25 cellular contexts compared by ENCODE assay signal in the genomic region with DNA sequence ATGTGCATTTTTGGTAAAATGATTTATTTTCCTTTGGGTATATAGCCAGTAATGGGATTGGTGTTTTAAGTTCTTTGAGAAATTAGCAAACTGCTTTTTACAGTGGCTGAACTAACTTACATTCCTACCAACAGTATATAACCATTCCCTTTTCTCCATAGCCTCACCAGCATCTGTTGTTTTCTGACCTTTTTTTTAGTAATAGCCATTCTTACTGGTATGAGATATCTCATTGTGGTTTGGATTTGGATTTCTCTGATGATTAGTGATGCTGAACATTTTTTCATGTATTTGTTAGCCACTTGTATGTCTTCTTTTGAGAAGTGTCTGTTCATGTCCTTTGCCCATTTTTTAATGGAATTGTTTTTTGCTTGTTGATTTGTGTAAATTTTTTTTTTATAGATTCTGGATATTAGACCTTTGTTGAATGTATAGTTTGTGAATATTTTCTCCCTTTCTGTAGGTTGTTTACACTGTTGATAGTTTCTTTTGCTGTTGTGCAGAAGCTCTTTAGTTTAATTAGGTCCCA. TPM values are rescaled to one million over a fixed set of nuclear protein-coding genes. Genes with fewer than 3 reads are reported as not detected.
DNase-seq lines count a peak whose midpoint lies in the region; ATAC-seq and TF ChIP-seq lines count a peak whose summit lies in the region.
"Had no signal": no experiment of that assay in that cellular context is flagged by ENCODE, and none has a peak within 500 bp of the region (broad histone marks: within the 10 kb centered on the region; RNA-seq: fewer than 3 reads in every experiment).

No MANE protein-coding gene starts in this region.

- no peak for TF ChIP-seq CTCF in AG10803 (conservative IDR thresholded peaks at IDR 0.05; ENCODE audit: low read length)
- no peak for TF ChIP-seq CTCF in CD8-positive, alpha-beta T cell (IDR thresholded peaks at IDR 0.05)
- TF ChIP-seq CTCF in fibroblast of mammary gland (conservative IDR thresholded peaks at IDR 0.05; ENCODE audit: control insufficient read depth, insufficient read depth, low read depth, low read length): no peak
- no peak for TF ChIP-seq CTCF in lower lobe of right lung (IDR thresholded peaks at IDR 0.05)

- no peak for ATAC-seq in CD8-positive, alpha-beta T cell
- no peak for ATAC-seq in T-helper 17 cell
- ATAC-seq in lower lobe of right lung: no peak
- ATAC-seq: left colon, sciatic nerve, SK-N-SH treated with all-trans-retinoic acid at 6 μM for 48 hours had no signal

- DNase-seq in AG10803 (ENCODE audit: low read depth) (peak; percentile 54), T-helper 17 cell (no peak), fibroblast of mammary gland (ENCODE audit: low read depth) (peak; percentile 38), NCI-H1694 treated with DMSO at 0.1 percent for 48 hours (lab: John Stamatoyannopoulos, UW) (no peak), lower lobe of right lung (no peak)
- DNase-seq in CD8-positive, alpha-beta T cell: no peak
- DNase-seq in activated effector memory CD4-positive, alpha-beta T cell treated with Interleukin-2 at 50 U/mL for 16 hours: no peak
- DNase-seq: activated B cell treated with CpG ODN at 0.5 μM for 24 hours; activated CD4-positive, alpha-beta T cell treated with anti-CD3 and anti-CD28 coated beads, Interleukin-2, amount 50 U/mL, for 4 hours; activated T-cell treated with anti-CD3 and anti-CD28 coated beads, Interleukin-2, amount 50 U/mL, for 1 hour; cortex of kidney; DMS153; head of caudate nucleus; Kasumi-1; left colon; NCI-H1092; NCI-H1930; NCI-H345; NCI-H774; posterior cingulate gyrus; T-helper 9 cell had no signal

- intact Hi-C loops in CD8-positive, alpha-beta T cell (cut with DNase I, micrococcal nuclease): loop anchor here in 1 of 2 experiments (5.0 kb wide), 2 partner anchors 34 to 41 kb away; a partner anchor contains a TSS
- intact Hi-C loops in lower lobe of right lung (cut with DNase I): no loop called here

- no peaks in the 10 kb centered on the region for H3K27me3 ChIP-seq in CD8-positive, alpha-beta T cell (ENCODE audit: insufficient read depth, low read length)
- H3K27me3 ChIP-seq in lower lobe of right lung (ENCODE audit: low read depth): no peaks in the 10 kb centered on the region
- H3K27me3 ChIP-seq: breast epithelium had no signal

- no peaks in the 10 kb centered on the region for H3K9me3 Mint-ChIP-seq in CD8-positive, alpha-beta T cell
- H3K9me3 Mint-ChIP-seq: activated B cell treated with CpG ODN at 0.5 μM for 24 hours, CD14-positive monocyte had no signal

- H3K4me1 Mint-ChIP-seq in CD8-positive, alpha-beta T cell (ENCODE audit: low read depth): peaks cover 61% of the 10 kb centered on the region
- peaks cover 43% of the 10 kb centered on the region for H3K4me1 Mint-ChIP-seq in T-helper 17 cell

- H3K27me3 Mint-ChIP-seq in CD8-positive, alpha-beta T cell (ENCODE audit: low read depth): no peaks in the 10 kb centered on the region
- no peaks in the 10 kb centered on the region for H3K27me3 Mint-ChIP-seq in T-helper 17 cell
- H3K27me3 Mint-ChIP-seq: activated B cell treated with CpG ODN at 0.5 μM for 24 hours had no signal

- H3K9me3 ChIP-seq in CD8-positive, alpha-beta T cell (ENCODE audit: low read length): no peaks in the 10 kb centered on the region
- H3K9me3 ChIP-seq in T-helper 17 cell (ENCODE audit: control insufficient read depth, low read length, poor library complexity, severe bottlenecking) (no peaks in the 10 kb centered on the region), lower lobe of right lung (no peaks in the 10 kb centered on the region)
- H3K9me3 ChIP-seq: breast epithelium had no signal

- no peak overlapping the region for H3K4me3 ChIP-seq in AG10803 (ENCODE audit: low read length)
- H3K4me3 ChIP-seq in CD8-positive, alpha-beta T cell (ENCODE audit: low read depth, low read length): no peak overlapping the region
- H3K4me3 ChIP-seq in fibroblast of mammary gland (ENCODE audit: control insufficient read depth, low read depth, low read length): no peak overlapping the region
- no peak overlapping the region for H3K4me3 ChIP-seq in lower lobe of right lung
- H3K4me3 ChIP-seq: breast epithelium had no signal

- CTCF ChIA-PET in CD8-positive, alpha-beta T cell (lab: Charles Lee): interaction anchor here (1.2 to 1.6 kb wide), 2 partner anchors 31 to 87 kb away, joined by 3 read pairs; no protein-coding TSS in a partner anchor

- H3K36me3 Mint-ChIP-seq in CD8-positive, alpha-beta T cell: peaks cover 77% of the 10 kb centered on the region
- peaks cover 9% of the 10 kb centered on the region for H3K36me3 Mint-ChIP-seq in T-helper 17 cell (ENCODE audit: low read depth)

- peak overlapping the region; percentile 68 for H3K27ac Mint-ChIP-seq in CD8-positive, alpha-beta T cell
- H3K27ac Mint-ChIP-seq in T-helper 17 cell: peak overlapping the region; percentile 67
- H3K27ac Mint-ChIP-seq: activated B cell treated with CpG ODN at 0.5 μM for 24 hours had no signal

- POLR2A ChIA-PET in CD8-positive, alpha-beta T cell (lab: Charles Lee): no interaction called here

- no peak overlapping the region for H3K4me3 Mint-ChIP-seq in CD8-positive, alpha-beta T cell
- H3K4me3 Mint-ChIP-seq in T-helper 17 cell: no peak overlapping the region
- H3K4me3 Mint-ChIP-seq: activated B cell treated with CpG ODN at 0.5 μM for 24 hours, CD14-positive monocyte had no signal

- H3K4me1 ChIP-seq in CD8-positive, alpha-beta T cell (ENCODE audit: insufficient read depth, low read length): peaks cover 19% of the 10 kb centered on the region
- H3K4me1 ChIP-seq in lower lobe of right lung: no peaks in the 10 kb centered on the region
- H3K4me1 ChIP-seq: breast epithelium had no signal

- no peak overlapping the region for H3K27ac ChIP-seq in CD8-positive, alpha-beta T cell (ENCODE audit: low read depth, low read length)
- H3K27ac ChIP-seq in lower lobe of right lung: no peak overlapping the region
- H3K27ac ChIP-seq: breast epithelium had no signal

- H3K36me3 ChIP-seq in CD8-positive, alpha-beta T cell (ENCODE audit: insufficient read depth, low read length): peaks cover 16% of the 10 kb centered on the region
- H3K36me3 ChIP-seq in lower lobe of right lung: peaks cover 79% of the 10 kb centered on the region
- H3K36me3 ChIP-seq: breast epithelium had no signal

RNA-seq across cellular contexts. Expression of a gene that starts 42.3 kb away (rescaled TPM):
- 100 to 1,000 TPM; 253 to 259 TPM for total RNA-seq in CD8-positive, alpha-beta T cell
- total RNA-seq in T-helper 17 cell (100 to 1,000 TPM; 271 to 280 TPM), lower lobe of right lung (73.4 TPM)

RNA-seq across cellular contexts. Expression of a gene that starts 48.4 kb away (rescaled TPM):
- total RNA-seq in CD8-positive, alpha-beta T cell: 10 to 100 TPM; 11.9 to 12.4 TPM
- 1 to 10 TPM; 9.1 to 9.2 TPM for total RNA-seq in T-helper 17 cell
- total RNA-seq in lower lobe of right lung: 12.8 TPM

Comparison
In these comparisons a context has a peak if more than half of its experiments do, and no peak if none do; other contexts are left out.
1. DNase-seq: peak in AG10803 (single experiment) and fibroblast of mammary gland (single experiment); none in CD8-positive, alpha-beta T cell (0 of 7), T-helper 17 cell (0 of 3), NCI-H1694 treated with DMSO at 0.1 percent for 48 hours (single experiment), activated effector memory CD4-positive, alpha-beta T cell treated with Interleukin-2 at 50 U/mL for 16 hours (single experiment) and lower lobe of right lung (single experiment).